In the genomic region with DNA sequence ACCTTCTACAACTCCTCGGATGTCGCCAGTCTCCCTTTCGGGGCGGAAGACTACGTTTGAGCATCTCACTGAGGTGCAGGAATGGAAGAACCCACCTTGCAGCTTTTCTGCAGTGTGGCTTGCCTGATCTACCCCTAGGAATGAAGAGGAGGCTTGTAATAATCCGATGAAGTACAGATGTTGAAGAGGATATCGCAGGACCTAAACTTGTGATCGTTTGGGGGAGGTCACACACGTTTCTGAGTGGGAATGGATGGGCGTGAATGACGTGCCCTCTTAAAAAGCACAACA, we compare ENCODE assay signal across 8 cellular contexts. TPM values are rescaled to one million over a fixed set of nuclear protein-coding genes. Genes with fewer than 3 reads are reported as not detected.
DNase-seq lines count a peak whose midpoint lies in the region; ATAC-seq, FAIRE-seq and TF ChIP-seq lines count a peak whose summit lies in the region.

No MANE protein-coding gene starts in this region.

- H3K4me1 ChIP-seq in mucosa of rectum (ENCODE audit: control insufficient read depth in 2 of 2, insufficient read depth in 2 of 2, low read length in 2 of 2) = peaks cover 13 to 19% of the 10 kb centered on the region in 2 donors

- no peak for TF ChIP-seq POLR2A in NB4 (IDR thresholded peaks at IDR 0.05; ENCODE audit: extremely low read depth, insufficient read length)

- DNase-seq in NCI-H1105 (lab: John Stamatoyannopoulos, UW) (peak; percentile 10), NCI-H1105 treated with DMSO at 0.1 percent for 48 hours (lab: John Stamatoyannopoulos, UW) (no peak), NB4 (ENCODE audit: low read depth) (no peak), bronchial epithelial cell (ENCODE audit: low read depth) (peak; percentile 13), NCI-H128 (lab: John Stamatoyannopoulos, UW; ENCODE audit: unreplicated experiment) (no peak), NCI-H345 (lab: John Stamatoyannopoulos, UW) (no peak)

- TF ChIP-seq CTCF in NB4 (IDR thresholded peaks at IDR 0.05; ENCODE audit: low read depth, low read length) (no peak), bronchial epithelial cell (IDR thresholded peaks at IDR 0.05; ENCODE audit: insufficient read depth, low read length, severe bottlenecking) (no peak)

- H3K9ac ChIP-seq in mucosa of rectum (ENCODE audit: low read depth in 1 of 2, low read length in 2 of 2) = peak overlapping the region; percentile 86 to 98

- H3K36me3 ChIP-seq in bronchial epithelial cell (ENCODE audit: control insufficient read depth, insufficient read depth, low read length) (no peaks in the 10 kb centered on the region), mucosa of rectum (ENCODE audit: control insufficient read depth in 2 of 2, insufficient read depth in 2 of 2, low read length in 2 of 2) (no peaks in the 10 kb centered on the region)

- peak overlapping the region; percentile 87 for H3K4me3 ChIP-seq in NB4 (ENCODE audit: low read depth, low read length)
- peak overlapping the region; percentile 54 for H3K4me3 ChIP-seq in bronchial epithelial cell (ENCODE audit: low read depth, low read length)
- H3K4me3 ChIP-seq in mucosa of rectum (ENCODE audit: low read length in 2 of 2) = peak overlapping the region; percentile 88 to 98

- H3K27ac ChIP-seq in mucosa of rectum (ENCODE audit: low read depth in 2 of 2, low read length in 2 of 2) = peak overlapping the region; percentile 96

- FAIRE-seq in bronchial epithelial cell (lab: Jason Lieb, UNC) = no peak

- no peaks in the 10 kb centered on the region for H3K9me3 ChIP-seq in mucosa of rectum (ENCODE audit: control insufficient read depth in 2 of 2, low read length in 2 of 2)

- no peak for ATAC-seq in HG02884 (IDR thresholded peaks at IDR 0.05; ENCODE audit: unreplicated experiment)

- H3K27me3 ChIP-seq in bronchial epithelial cell (ENCODE audit: control insufficient read depth, insufficient read depth, low read length) = no peaks in the 10 kb centered on the region
- no peaks in the 10 kb centered on the region for H3K27me3 ChIP-seq in mucosa of rectum (ENCODE audit: control insufficient read depth in 2 of 2, insufficient read depth in 2 of 2, low read length in 2 of 2)

RNA-seq across cellular contexts. Expression of gene MAN1A2, which starts 0.5 kb away (rescaled TPM):
- total RNA-seq in bronchial epithelial cell = 44.0 and 49.8 TPM in 2 replicates

Comparison
In these comparisons a context has a peak if more than half of its experiments do, and no peak if none do; other contexts are left out.
1. DNase-seq: peak in NCI-H1105 (single experiment) and bronchial epithelial cell (single experiment); none in NCI-H1105 treated with DMSO at 0.1 percent for 48 hours (single experiment), NB4 (single experiment), NCI-H128 (single experiment) and NCI-H345 (single experiment).
2. Peak in every context shown above with its lines, with median percentiles within 50 percentile points of each other: H3K4me3 ChIP-seq.